Comparison of ENCODE assay signal across 9 cellular contexts in genomic region chr11:76459299-76459698, GRCh38. TPM values are rescaled to one million over a fixed set of nuclear protein-coding genes. Genes with fewer than 3 reads are reported as not detected.
DNase-seq lines count a peak whose midpoint lies in the region; ATAC-seq and TF ChIP-seq lines count a peak whose summit lies in the region.
"Had no signal": no experiment of that assay in that cellular context is flagged by ENCODE, and none has a peak within 500 bp of the region (broad histone marks: within the 10 kb centered on the region; RNA-seq: fewer than 3 reads in every experiment).

No MANE protein-coding gene starts in this region.

- TF ChIP-seq CTCF in endodermal cell (conservative IDR thresholded peaks at IDR 0.05): peak; percentile 79
- TF ChIP-seq CTCF in gastrocnemius medialis (IDR thresholded peaks at IDR 0.05 in 4 of 5, conservative IDR thresholded peaks at IDR 0.05 in 1 of 5): peak in 3 of 5 experiments; percentile 8 to 41 (median 13)
- TF ChIP-seq CTCF in GM20000 (IDR thresholded peaks at IDR 0.05; ENCODE audit: extremely low read depth, missing control alignments): no peak

- no peaks in the 10 kb centered on the region for H3K27me3 Mint-ChIP-seq in endodermal cell (ENCODE audit: insufficient read depth)

- H3K27me3 ChIP-seq in endodermal cell (ENCODE audit: control insufficient read depth, insufficient read depth, low read length, poor library complexity, severe bottlenecking): no peaks in the 10 kb centered on the region
- no peaks in the 10 kb centered on the region for H3K27me3 ChIP-seq in gastrocnemius medialis

- H3K27ac ChIP-seq in endodermal cell (ENCODE audit: low read depth, low read length) (no peak overlapping the region), gastrocnemius medialis (no peak overlapping the region)

- H3K9me3 Mint-ChIP-seq in endodermal cell: no peaks in the 10 kb centered on the region

- H3K9me3 ChIP-seq in endodermal cell (ENCODE audit: control insufficient read depth, low read length) (no peaks in the 10 kb centered on the region), gastrocnemius medialis (no peaks in the 10 kb centered on the region)

- H3K4me3 ChIP-seq in endodermal cell (ENCODE audit: low read length) (no peak overlapping the region), gastrocnemius medialis (no peak overlapping the region)

- in situ Hi-C loops in gastrocnemius medialis (cut with MboI; ENCODE audit: low sequenced_read_pairs in 4 of 4): no loop called here

- intact Hi-C loops in gastrocnemius medialis (cut with DNase I; ENCODE audit: low total_unique reads): no loop called here

- H3K4me1 ChIP-seq in endodermal cell (ENCODE audit: control insufficient read depth, insufficient read depth, low read length): peaks cover 13% of the 10 kb centered on the region
- H3K4me1 ChIP-seq in gastrocnemius medialis: no peaks in the 10 kb centered on the region

- H3K36me3 ChIP-seq in endodermal cell (ENCODE audit: control insufficient read depth, insufficient read depth, low read length): peaks cover 40% of the 10 kb centered on the region
- H3K36me3 ChIP-seq in gastrocnemius medialis: peaks cover 0 to 23% of the 10 kb centered on the region in 2 donors

- peaks cover 32% of the 10 kb centered on the region for H3K36me3 Mint-ChIP-seq in endodermal cell (ENCODE audit: low read depth)

- ATAC-seq in gastrocnemius medialis (no peak), GM18858 (IDR thresholded peaks at IDR 0.05; ENCODE audit: unreplicated experiment) (no peak)

- no peak overlapping the region for H3K27ac Mint-ChIP-seq in endodermal cell

- TF ChIP-seq POLR2A in gastrocnemius medialis (IDR thresholded peaks at IDR 0.05): no peak

- H3K4me3 Mint-ChIP-seq in endodermal cell: no peak overlapping the region

- H3K4me1 Mint-ChIP-seq in endodermal cell: peaks cover 35% of the 10 kb centered on the region

- 76 to 92% methylated on average over 2 to 4 of the region's 4 CpGs for WGBS in endodermal cell (ENCODE audit: insufficient coverage in 1 of 2, insufficient read length in 1 of 2), 2 experiments

- peak; percentile 4 for DNase-seq in NCI-H1694 (lab: John Stamatoyannopoulos, UW)
- no peak for DNase-seq in NCI-H1694 treated with DMSO at 0.1 percent for 48 hours (lab: John Stamatoyannopoulos, UW)
- peak; percentile 18 for DNase-seq in NCI-H69 (lab: John Stamatoyannopoulos, UW)
- no peak for DNase-seq in endodermal cell
- no peak for DNase-seq in gastrocnemius medialis
- no peak for DNase-seq in effector CD8-positive, alpha-beta T cell (lab: John Stamatoyannopoulos, UW)
- no peak for DNase-seq in GM20000 (ENCODE audit: low spot score)
- DNase-seq: activated CD4-positive, alpha-beta T cell treated with anti-CD3 and anti-CD28 coated beads, Interleukin-2, amount 50 U/mL, for 1 hour had no signal

- no peak overlapping the region for H3K9ac ChIP-seq in endodermal cell (ENCODE audit: extremely low read depth, low read length, poor library complexity, severe bottlenecking)

RNA-seq across cellular contexts. Expression of gene EMSY, which starts 14.5 kb away (rescaled TPM):
- total RNA-seq in endodermal cell (10 to 100 TPM; 27.4 to 35.5 TPM), gastrocnemius medialis (10 to 100 TPM; 18.8 to 43.6 (median 19.9) TPM)
- polyA plus RNA-seq in endodermal cell (2013, experiment 1 of 2): 33.4 TPM
- polyA plus RNA-seq in endodermal cell (2013, experiment 2 of 2): 32.6 TPM

Comparison
In these comparisons a context has a peak if more than half of its experiments do, and no peak if none do; other contexts are left out.
1. DNase-seq: peak in NCI-H1694 (single experiment) and NCI-H69 (single experiment); none in NCI-H1694 treated with DMSO at 0.1 percent for 48 hours (single experiment), endodermal cell (single experiment), gastrocnemius medialis (0 of 2), effector CD8-positive, alpha-beta T cell (single experiment) and GM20000 (single experiment).